Comparison of ENCODE assay signal across 21 cellular contexts in the genomic region with DNA sequence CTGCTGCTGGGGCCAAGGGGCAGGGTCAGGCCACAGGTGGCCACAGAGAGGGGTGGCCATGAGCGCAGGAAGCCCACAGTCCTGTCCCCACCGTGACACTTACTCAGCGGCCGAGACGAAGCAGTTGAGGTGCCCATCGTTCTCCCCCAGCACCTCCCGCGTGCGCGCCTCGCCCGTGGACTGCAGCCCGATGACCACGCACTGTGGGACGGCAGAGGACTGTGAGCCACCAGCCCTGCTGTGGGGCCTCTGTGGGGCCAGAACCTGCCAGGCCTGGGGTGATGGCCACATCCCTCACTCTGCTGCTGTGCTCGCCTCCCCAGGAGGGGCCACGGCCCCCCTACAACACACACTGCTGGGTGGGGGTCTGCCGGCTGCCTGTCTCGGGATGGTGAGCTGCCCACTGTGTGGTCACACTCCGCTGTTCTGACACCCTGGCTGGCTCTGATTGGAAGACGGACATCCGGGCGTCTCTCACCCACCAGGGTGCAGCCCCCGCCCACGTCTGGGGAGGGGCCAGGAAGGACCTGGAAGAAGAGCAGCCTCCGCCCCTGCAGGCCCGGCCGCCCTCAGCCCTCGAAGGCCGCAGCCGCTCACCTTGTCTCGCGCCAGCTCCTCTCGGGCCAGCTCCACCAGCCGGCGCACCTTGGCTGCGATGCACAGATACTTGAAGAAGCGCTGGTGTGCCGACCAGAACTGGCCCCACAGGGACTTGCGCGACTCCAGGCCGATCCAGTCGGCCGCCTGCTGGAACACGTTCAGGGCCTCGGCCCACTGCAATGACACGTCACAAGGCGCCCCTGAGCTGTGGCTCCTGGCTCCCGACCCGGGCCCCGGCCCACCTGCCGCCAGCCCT. TPM values are rescaled to one million over a fixed set of nuclear protein-coding genes. Genes with fewer than 3 reads are reported as not detected.
DNase-seq lines count a peak whose midpoint lies in the region; ATAC-seq, FAIRE-seq and TF ChIP-seq lines count a peak whose summit lies in the region.
"Had no signal": no experiment of that assay in that cellular context is flagged by ENCODE, and none has a peak within 500 bp of the region (broad histone marks: within the 10 kb centered on the region; RNA-seq: fewer than 3 reads in every experiment).

No MANE protein-coding gene starts in this region.

- H3K9ac ChIP-seq in H9 (ENCODE audit: extremely low read depth, insufficient read length, low read length) (no peak overlapping the region), HepG2 (ENCODE audit: insufficient read depth, low read depth, low read length) (no peak overlapping the region)

- peaks cover 12 to 36% (median 24%) of the 10 kb centered on the region in 3 experiments; a peak in 6 of 7 replicates for H3K36me3 Mint-ChIP-seq in H9 (ENCODE audit: insufficient read depth in 1 of 3, low read depth in 3 of 3)
- H3K36me3 Mint-ChIP-seq in WTC11, result peaks cover 9% of the 10 kb centered on the region

- H4K20me1 ChIP-seq in H9 (ENCODE audit: control insufficient read depth, insufficient read depth, insufficient read length), result no peaks in the 10 kb centered on the region
- H4K20me1 ChIP-seq in HepG2 (ENCODE audit: insufficient read depth, low read length), result no peaks in the 10 kb centered on the region

- no peak overlapping the region for H3K4me3 ChIP-seq in HepG2 (replicated peaks in 1 of 3; ENCODE audit: insufficient read depth in 1 of 3, low read depth in 2 of 3, low read length in 3 of 3)
- no peak overlapping the region for H3K4me3 ChIP-seq in sigmoid colon
- H3K4me3 ChIP-seq: A549; BLaER1 treated with 17β-estradiol and CSF1 and Interleukin-3, amounts not matched to agents 10 nM and 100 nM; SK-N-MC had no signal

- H3K18ac ChIP-seq in H9 (ENCODE audit: insufficient read length, low read depth, low read length), result no peak overlapping the region

- H3K27ac Mint-ChIP-seq in H9 (peak overlapping the region in 1 of 3 experiments; percentile 36; a peak in 1 of 7 replicates), WTC11 (no peak overlapping the region)
- H3K27ac Mint-ChIP-seq: CD8-positive, alpha-beta memory T cell had no signal

- H3K56ac ChIP-seq in H9 (ENCODE audit: insufficient read length, low read depth, low read length), result no peak overlapping the region

- no peaks in the 10 kb centered on the region for H3K23me2 ChIP-seq in H9 (ENCODE audit: insufficient read length, low read depth, low read length, poor library complexity, severe bottlenecking)

- H3K36me3 ChIP-seq in HepG2 (replicated peaks in 1 of 2; ENCODE audit: control insufficient read depth in 1 of 2, insufficient read depth in 2 of 2, low read length in 2 of 2), result peaks cover 14 to 31% of the 10 kb centered on the region in 2 experiments; a peak in 4 of 5 replicates
- H3K36me3 ChIP-seq in sigmoid colon, result peaks cover 30 to 91% (median 58%) of the 10 kb centered on the region in 4 donors

- H3K4me1 ChIP-seq in H9 (ENCODE audit: insufficient read depth, low read length), result no peaks in the 10 kb centered on the region
- peaks cover 15% of the 10 kb centered on the region for H3K4me1 ChIP-seq in HepG2 (ENCODE audit: insufficient read depth, low read length)
- peaks cover 0 to 25% (median 23%) of the 10 kb centered on the region in 4 donors for H3K4me1 ChIP-seq in sigmoid colon

- TF ChIP-seq RAD21 in HepG2 (CRISPR knock-in tag; IDR thresholded peaks at IDR 0.05), result no peak

- H3K27ac ChIP-seq in 22Rv1 (peak overlapping the region; percentile 98), H9 (ENCODE audit: insufficient read length, low read depth, low read length) (no peak overlapping the region), HepG2 (ENCODE audit: extremely low read length, insufficient read depth, low read length) (no peak overlapping the region), sigmoid colon (no peak overlapping the region)
- H3K27ac ChIP-seq: A549; BLaER1 treated with 17β-estradiol and CSF1 and Interleukin-3, amounts not matched to agents 10 nM and 100 nM; HL-60; SK-N-MC had no signal

- no peak overlapping the region for H2BK15ac ChIP-seq in H9 (ENCODE audit: low read depth, low read length)

- no peak overlapping the region for H2BK5ac ChIP-seq in H9 (ENCODE audit: insufficient read length, low read length)

- peaks cover 0 to 8% of the 10 kb centered on the region in 2 experiments; a peak in 2 of 4 replicates for H3K4me1 Mint-ChIP-seq in H9
- peaks cover 2% of the 10 kb centered on the region; the same call in 1 of the 2 replicates for H3K4me1 Mint-ChIP-seq in WTC11

- intact Hi-C loops in HepG2 (cut with micrococcal nuclease; ENCODE audit: unreplicated experiment), result no loop called here
- intact Hi-C loops in sigmoid colon (cut with DNase I), result no loop called here

- no CpG with 5 or more reads among the region's 52 CpGs for WGBS in H9 (ENCODE audit: extremely low coverage, insufficient read length, low lambda C conversion rate)
- 97% methylated on average over 24 of the region's 52 CpGs for WGBS in HepG2 (ENCODE audit: low lambda C conversion rate)
- WGBS in sigmoid colon, 2 donors, result 94% methylated on average over 52 of the region's 52 CpGs

- H3K9me3 ChIP-seq in H9 (ENCODE audit: control insufficient read depth, low read depth, low read length) (no peaks in the 10 kb centered on the region), HepG2 (ENCODE audit: low read length) (no peaks in the 10 kb centered on the region), sigmoid colon (no peaks in the 10 kb centered on the region)
- H3K9me3 ChIP-seq: A549; BLaER1 treated with 17β-estradiol and CSF1 and Interleukin-3, amounts not matched to agents 10 nM and 100 nM had no signal

- peak; percentile 4; the same call in 1 of the 2 replicates for ATAC-seq in WTC11
- no peak for ATAC-seq in HepG2
- ATAC-seq: A549 had no signal

- H3K79me1 ChIP-seq in H9 (ENCODE audit: insufficient read depth, low read depth, low read length, poor library complexity, severe bottlenecking), result no peaks in the 10 kb centered on the region

- no peak for TF ChIP-seq CTCF in 22Rv1 (IDR thresholded peaks at IDR 0.05)
- no peak for TF ChIP-seq CTCF in H9 (conservative IDR thresholded peaks at IDR 0.05)
- no peak for TF ChIP-seq CTCF in WTC11 (IDR thresholded peaks at IDR 0.05)
- TF ChIP-seq CTCF in HepG2 (CRISPR knock-in tag; IDR thresholded peaks at IDR 0.05), result no peak
- no peak for TF ChIP-seq CTCF in sigmoid colon (IDR thresholded peaks at IDR 0.05)

- TF ChIP-seq POLR2A in HepG2 (IDR thresholded peaks at IDR 0.05; ENCODE audit: insufficient read depth in 1 of 2, low read depth in 2 of 2, low read length in 2 of 2), result no peak
- TF ChIP-seq POLR2A in sigmoid colon (IDR thresholded peaks at IDR 0.05), result no peak

- H3K27me3 Mint-ChIP-seq in H9 (ENCODE audit: low read depth) (peaks cover 2% of the 10 kb centered on the region), WTC11 (ENCODE audit: low read depth) (no peaks in the 10 kb centered on the region)
- H3K27me3 Mint-ChIP-seq: CD8-positive, alpha-beta memory T cell had no signal

- no peak for TF ChIP-seq EP300 in HepG2 (IDR thresholded peaks at IDR 0.05; ENCODE audit: low read depth in 2 of 2, low read length in 2 of 2)
- no peak for TF ChIP-seq EP300 in HepG2 (CRISPR knock-in tag; IDR thresholded peaks at IDR 0.05; ENCODE audit: borderline replicate concordance)
- TF ChIP-seq EP300 in sigmoid colon (IDR thresholded peaks at IDR 0.05), result no peak

- H3K9me3 Mint-ChIP-seq in H9 (no peaks in the 10 kb centered on the region), WTC11 (no peaks in the 10 kb centered on the region)
- H3K9me3 Mint-ChIP-seq: CD8-positive, alpha-beta memory T cell had no signal

- no peak overlapping the region; the same call in 1 of the 2 replicates for H3K14ac ChIP-seq in H9 (ENCODE audit: insufficient read depth, low read length)

- H3K4me3 Mint-ChIP-seq in H9, result no peak overlapping the region
- no peak overlapping the region for H3K4me3 Mint-ChIP-seq in WTC11
- H3K4me3 Mint-ChIP-seq: CD8-positive, alpha-beta memory T cell had no signal

- peak; percentile 72 for DNase-seq in H9
- DNase-seq in WTC11 (ENCODE audit: low spot score), result peak; percentile 62
- no peak for DNase-seq in HepG2 (ENCODE audit: low spot score)
- no peak for DNase-seq in Kasumi-1 (lab: John Stamatoyannopoulos, UW)
- no peak for DNase-seq in sigmoid colon
- DNase-seq in DMS 273 treated with DMSO at 0.1 percent for 48 hours (lab: John Stamatoyannopoulos, UW), result no peak
- DNase-seq: CD8-positive, alpha-beta memory T cell; DMS79; NCI-H1105 treated with DMSO at 0.1 percent for 48 hours; NCI-H1694; NCI-H2081 treated with DMSO at 0.1 percent for 48 hours; NCI-H446 treated with DMSO at 0.1 percent for 48 hours; SHP77 had no signal

- H4K91ac ChIP-seq in H9 (ENCODE audit: insufficient read length, low read depth, low read length), result no peak overlapping the region

- no peak overlapping the region for H2BK20ac ChIP-seq in H9 (ENCODE audit: low read depth, low read length, poor library complexity, severe bottlenecking)

- no peak overlapping the region for H2AK5ac ChIP-seq in H9 (ENCODE audit: insufficient read length, low read length)

- H3T11ph ChIP-seq in H9 (ENCODE audit: low read length), result no peak overlapping the region

- H2BK12ac ChIP-seq in H9 (ENCODE audit: insufficient read length, low read depth, low read length), result no peak overlapping the region

- no peak overlapping the region for H2BK120ac ChIP-seq in H9 (ENCODE audit: low read depth, low read length, poor library complexity, severe bottlenecking)

- H4K5ac ChIP-seq in H9 (ENCODE audit: insufficient read length, low read depth, low read length), result no peak overlapping the region

- H2AFZ ChIP-seq in H9 (ENCODE audit: low read length) (no peak overlapping the region), HepG2 (ENCODE audit: low read length) (no peak overlapping the region)

- no TSS peak for BruUV-seq in HepG2 (replicated peaks; lab: Mats Ljungman, UMichigan)

- H3K4ac ChIP-seq in H9 (ENCODE audit: low read depth, low read length), result no peak overlapping the region

- CTCF ChIA-PET in WTC11 (lab: Charles Lee), result interaction anchor here (0.8 to 1.0 kb wide), 2 partner anchors 12 to 45 kb away, joined by 3 read pairs; no protein-coding TSS in a partner anchor
- CTCF ChIA-PET in HepG2 (lab: Yijun Ruan, JAX; ENCODE audit: low intra/inter-chr PET ratio, low total read pairs), result no interaction called here

- no peak for FAIRE-seq in HepG2 (lab: Jason Lieb, UNC)
- FAIRE-seq: A549, D721Med, H54, RCC 7860 had no signal

- POLR2A ChIA-PET in WTC11 (lab: Charles Lee), result no interaction called here
- POLR2A ChIA-PET in HepG2 (lab: Yijun Ruan, JAX), result no interaction called here

- H3K79me2 ChIP-seq in H9 (ENCODE audit: insufficient read depth, low read length), result no peaks in the 10 kb centered on the region
- no peaks in the 10 kb centered on the region for H3K79me2 ChIP-seq in HepG2 (ENCODE audit: insufficient read depth, low read length)

- no peak overlapping the region for H3K23ac ChIP-seq in H9 (ENCODE audit: insufficient read length, low read depth, low read length)

- no peaks in the 10 kb centered on the region for H3K27me3 ChIP-seq in H9 (ENCODE audit: insufficient read depth, low read length)
- no peaks in the 10 kb centered on the region; a peak in 1 of 5 replicates for H3K27me3 ChIP-seq in HepG2 (ENCODE audit: control insufficient read depth in 1 of 2, insufficient read depth in 2 of 2, low read length in 2 of 2)
- no peaks in the 10 kb centered on the region for H3K27me3 ChIP-seq in sigmoid colon
- H3K27me3 ChIP-seq: BLaER1 treated with 17β-estradiol and CSF1 and Interleukin-3, amounts not matched to agents 10 nM and 100 nM had no signal

- no peak overlapping the region for H3K4me2 ChIP-seq in H9 (ENCODE audit: insufficient read depth, insufficient read length, low read length)
- no peak overlapping the region for H3K4me2 ChIP-seq in HepG2 (ENCODE audit: low read depth, low read length)
- H3K4me2 ChIP-seq: A549; BLaER1 treated with 17β-estradiol and CSF1 and Interleukin-3, amounts not matched to agents 10 nM and 100 nM had no signal

- H4K8ac ChIP-seq in H9 (replicated peaks; ENCODE audit: insufficient read length, low read depth, low read length), result no peak overlapping the region

- in situ Hi-C loops in HepG2 (cut with HindIII; ENCODE audit: extremely low pct_ligation_motif_present, low pct_unique_long_range_greater_than_20kb), result loop anchor here (5.0 kb wide), 1 partner anchor 35 kb away; no protein-coding TSS in a partner anchor

RNA-seq across cellular contexts. Expression of a gene that starts 13.2 kb away (rescaled TPM):
- 355 and 363 TPM in 2 replicates for total RNA-seq in H9 (2021)
- total RNA-seq in WTC11 (2021), result 363 to 377 TPM (median 368 TPM) in 3 replicates
- 426 and 535 TPM in 2 replicates for total RNA-seq in HepG2 (2016; rRNA removed; fragmentation: Illumina TruSeq; extraction: Trizol)
- 2,785 and 3,522 TPM in 2 replicates for total RNA-seq in HepG2 (2016; cell fraction: cytosol; rRNA removed; fragmentation: Illumina TruSeq; extraction: Trizol; ENCODE audit: low read depth)
- total RNA-seq in HepG2 (2016; cell fraction: insoluble cytoplasmic fraction; rRNA removed; fragmentation: Illumina TruSeq; extraction: Trizol), result 340 and 561 TPM in 2 replicates
- 1,902 and 2,313 TPM in 2 replicates for total RNA-seq in HepG2 (2016; cell fraction: membrane; rRNA removed; fragmentation: Illumina TruSeq; extraction: Trizol)
- 168 and 177 TPM in 2 replicates for total RNA-seq in HepG2 (2016; cell fraction: nucleus; rRNA removed; fragmentation: Illumina TruSeq; extraction: Trizol)
- 613 and 728 TPM in 2 replicates for polyA plus RNA-seq in HepG2 (2011; rRNA removed)
- 837 and 1,257 TPM in 2 replicates for polyA plus RNA-seq in HepG2 (2011; cell fraction: cytosol; rRNA removed)
- polyA plus RNA-seq in HepG2 (2011; cell fraction: nucleus; rRNA removed), result 557 and 562 TPM in 2 replicates
- polyA plus RNA-seq in HepG2 (2012), result 539 and 705 TPM in 2 replicates
- 3,701 and 4,930 TPM in 2 replicates for polyA plus RNA-seq in HepG2 (2016; cell fraction: cytosol; fragmentation: Illumina TruSeq; extraction: Trizol; ENCODE audit: low read depth)
- 454 and 583 TPM in 2 replicates for polyA plus RNA-seq in HepG2 (2016; cell fraction: insoluble cytoplasmic fraction; fragmentation: Illumina TruSeq; extraction: Trizol; ENCODE audit: low read depth)
- 2,313 and 2,706 TPM in 2 replicates for polyA plus RNA-seq in HepG2 (2016; cell fraction: membrane; fragmentation: Illumina TruSeq; extraction: Trizol; ENCODE audit: low read depth)
- polyA plus RNA-seq in HepG2 (2016; cell fraction: nucleus; fragmentation: Illumina TruSeq; extraction: Trizol; ENCODE audit: insufficient read depth, low read depth), result 387 and 420 TPM in 2 replicates
- polyA minus RNA-seq in HepG2 (2011; rRNA and poly(A)+ RNA removed; ENCODE audit: low replicate concordance), result 195 and 435 TPM in 2 replicates
- 211 and 241 TPM in 2 replicates for polyA minus RNA-seq in HepG2 (2011; cell fraction: cytosol; rRNA and poly(A)+ RNA removed)
- 51.6 and 73.4 TPM in 2 replicates for polyA minus RNA-seq in HepG2 (2011; cell fraction: nucleus; rRNA and poly(A)+ RNA removed)
- 100 to 1,000 TPM; 269 to 433 (median 371) TPM for total RNA-seq in sigmoid colon
- 100 to 1,000 TPM; 311 to 662 (median 643) TPM for polyA plus RNA-seq in sigmoid colon

RNA-seq across cellular contexts. Expression of a gene that starts 21.8 kb away (rescaled TPM):
- total RNA-seq in H9 (2021), result 261 and 272 TPM in 2 replicates
- 275 to 291 TPM (median 287 TPM) in 3 replicates for total RNA-seq in WTC11 (2021)
- total RNA-seq in HepG2 (2016; rRNA removed; fragmentation: Illumina TruSeq; extraction: Trizol), result 140 TPM in 2 replicates
- total RNA-seq in HepG2 (2016; cell fraction: cytosol; rRNA removed; fragmentation: Illumina TruSeq; extraction: Trizol; ENCODE audit: low read depth), result 43.4 and 44.8 TPM in 2 replicates
- total RNA-seq in HepG2 (2016; cell fraction: insoluble cytoplasmic fraction; rRNA removed; fragmentation: Illumina TruSeq; extraction: Trizol), result 135 and 141 TPM in 2 replicates
- total RNA-seq in HepG2 (2016; cell fraction: membrane; rRNA removed; fragmentation: Illumina TruSeq; extraction: Trizol), result 89.0 and 92.5 TPM in 2 replicates
- total RNA-seq in HepG2 (2016; cell fraction: nucleus; rRNA removed; fragmentation: Illumina TruSeq; extraction: Trizol), result 54.0 and 55.3 TPM in 2 replicates
- 272 and 305 TPM in 2 replicates for polyA plus RNA-seq in HepG2 (2011; rRNA removed)
- 222 and 337 TPM in 2 replicates for polyA plus RNA-seq in HepG2 (2011; cell fraction: cytosol; rRNA removed)
- polyA plus RNA-seq in HepG2 (2011; cell fraction: nucleus; rRNA removed), result 150 and 188 TPM in 2 replicates
- 201 and 222 TPM in 2 replicates for polyA plus RNA-seq in HepG2 (2012)
- 94.9 and 102 TPM in 2 replicates for polyA plus RNA-seq in HepG2 (2016; cell fraction: cytosol; fragmentation: Illumina TruSeq; extraction: Trizol; ENCODE audit: low read depth)
- 246 and 282 TPM in 2 replicates for polyA plus RNA-seq in HepG2 (2016; cell fraction: insoluble cytoplasmic fraction; fragmentation: Illumina TruSeq; extraction: Trizol; ENCODE audit: low read depth)
- polyA plus RNA-seq in HepG2 (2016; cell fraction: membrane; fragmentation: Illumina TruSeq; extraction: Trizol; ENCODE audit: low read depth), result 145 and 159 TPM in 2 replicates
- 179 TPM in 2 replicates for polyA plus RNA-seq in HepG2 (2016; cell fraction: nucleus; fragmentation: Illumina TruSeq; extraction: Trizol; ENCODE audit: insufficient read depth, low read depth)
- polyA minus RNA-seq in HepG2 (2011; rRNA and poly(A)+ RNA removed; ENCODE audit: low replicate concordance), result 343 and 389 TPM in 2 replicates
- 104 and 129 TPM in 2 replicates for polyA minus RNA-seq in HepG2 (2011; cell fraction: cytosol; rRNA and poly(A)+ RNA removed)
- 39.5 and 42.0 TPM in 2 replicates for polyA minus RNA-seq in HepG2 (2011; cell fraction: nucleus; rRNA and poly(A)+ RNA removed)
- 100 to 1,000 TPM in 2 of 4 donors, 10 to 100 TPM in 2; 82.0 to 203 (median 104) TPM for total RNA-seq in sigmoid colon
- polyA plus RNA-seq in sigmoid colon, result 100 to 1,000 TPM; 124 to 175 (median 133) TPM

RNA-seq across cellular contexts. Expression of a gene that starts 50.0 kb away (rescaled TPM):
- 35.0 and 39.8 TPM in 2 replicates for total RNA-seq in H9 (2021)
- total RNA-seq in WTC11 (2021), result 40.9 to 46.4 TPM (median 44.1 TPM) in 3 replicates
- 0.48 and 0.84 TPM in 2 replicates for total RNA-seq in HepG2 (2016; rRNA removed; fragmentation: Illumina TruSeq; extraction: Trizol)
- total RNA-seq in HepG2 (2016; cell fraction: cytosol; rRNA removed; fragmentation: Illumina TruSeq; extraction: Trizol; ENCODE audit: low read depth), result 0.35 and 0.51 TPM in 2 replicates
- total RNA-seq in HepG2 (2016; cell fraction: insoluble cytoplasmic fraction; rRNA removed; fragmentation: Illumina TruSeq; extraction: Trizol), result 0.16 and 0.50 TPM in 2 replicates
- total RNA-seq in HepG2 (2016; cell fraction: membrane; rRNA removed; fragmentation: Illumina TruSeq; extraction: Trizol), result 0.38 and 0.40 TPM in 2 replicates
- total RNA-seq in HepG2 (2016; cell fraction: nucleus; rRNA removed; fragmentation: Illumina TruSeq; extraction: Trizol), result 0.28 and 0.63 TPM in 2 replicates
- 32.0 and 40.3 TPM in 2 replicates for polyA plus RNA-seq in HepG2 (2011; rRNA removed)
- polyA plus RNA-seq in HepG2 (2011; cell fraction: cytosol; rRNA removed), result 17.7 and 31.9 TPM in 2 replicates
- 222 and 325 TPM in 2 replicates for polyA plus RNA-seq in HepG2 (2011; cell fraction: nucleus; rRNA removed)
- polyA plus RNA-seq in HepG2 (2012), result 21.8 and 23.4 TPM in 2 replicates
- polyA plus RNA-seq in HepG2 (2016; cell fraction: cytosol; fragmentation: Illumina TruSeq; extraction: Trizol; ENCODE audit: low read depth), result not detected in 2 replicates
- 0.41 and 0.69 TPM in 2 replicates for polyA plus RNA-seq in HepG2 (2016; cell fraction: insoluble cytoplasmic fraction; fragmentation: Illumina TruSeq; extraction: Trizol; ENCODE audit: low read depth)
- not detected in 2 replicates for polyA plus RNA-seq in HepG2 (2016; cell fraction: membrane; fragmentation: Illumina TruSeq; extraction: Trizol; ENCODE audit: low read depth)
- polyA plus RNA-seq in HepG2 (2016; cell fraction: nucleus; fragmentation: Illumina TruSeq; extraction: Trizol; ENCODE audit: insufficient read depth, low read depth), result 1.5 TPM in 2 replicates
- polyA minus RNA-seq in HepG2 (2011; rRNA and poly(A)+ RNA removed; ENCODE audit: low replicate concordance), result 18.3 and 37.9 TPM in 2 replicates
- 19.3 and 20.1 TPM in 2 replicates for polyA minus RNA-seq in HepG2 (2011; cell fraction: cytosol; rRNA and poly(A)+ RNA removed)
- polyA minus RNA-seq in HepG2 (2011; cell fraction: nucleus; rRNA and poly(A)+ RNA removed), result 25.0 and 29.0 TPM in 2 replicates
- 10 to 100 TPM; 12.8 to 21.6 (median 18.2) TPM for total RNA-seq in sigmoid colon
- 100 to 1,000 TPM in 1 of 3 donors, 10 to 100 TPM in 2; 38.6 to 103 (median 39.0) TPM for polyA plus RNA-seq in sigmoid colon

RNA-seq across cellular contexts. Expression of a gene that starts 57.1 kb away (rescaled TPM):
- total RNA-seq in H9 (2021) (41.3 and 46.3 TPM in 2 replicates), WTC11 (2021) (40.7 to 57.3 TPM (median 48.0 TPM) in 3 replicates), HepG2 (2016; rRNA removed; fragmentation: Illumina TruSeq; extraction: Trizol) (5.8 and 10.4 TPM in 2 replicates), sigmoid colon (10 to 100 TPM in 3 of 4 donors, 1 to 10 TPM in 1; 6.8 to 91.9 (median 14.7) TPM)
- 3.3 and 3.8 TPM in 2 replicates for total RNA-seq in HepG2 (2016; cell fraction: cytosol; rRNA removed; fragmentation: Illumina TruSeq; extraction: Trizol; ENCODE audit: low read depth)
- 6.5 and 12.4 TPM in 2 replicates for total RNA-seq in HepG2 (2016; cell fraction: insoluble cytoplasmic fraction; rRNA removed; fragmentation: Illumina TruSeq; extraction: Trizol)
- 7.7 and 8.1 TPM in 2 replicates for total RNA-seq in HepG2 (2016; cell fraction: membrane; rRNA removed; fragmentation: Illumina TruSeq; extraction: Trizol)
- total RNA-seq in HepG2 (2016; cell fraction: nucleus; rRNA removed; fragmentation: Illumina TruSeq; extraction: Trizol), result 10.4 and 12.1 TPM in 2 replicates
- polyA plus RNA-seq in HepG2 (2011; rRNA removed) (8.6 and 10.8 TPM in 2 replicates), sigmoid colon (10 to 100 TPM; 11.4 to 75.0 (median 14.8) TPM)
- 4.1 and 8.0 TPM in 2 replicates for polyA plus RNA-seq in HepG2 (2011; cell fraction: cytosol; rRNA removed)
- polyA plus RNA-seq in HepG2 (2011; cell fraction: nucleus; rRNA removed), result 53.6 and 82.3 TPM in 2 replicates
- polyA plus RNA-seq in HepG2 (2012), result 10.8 and 11.3 TPM in 2 replicates
- 1.0 and 1.1 TPM in 2 replicates for polyA plus RNA-seq in HepG2 (2016; cell fraction: cytosol; fragmentation: Illumina TruSeq; extraction: Trizol; ENCODE audit: low read depth)
- 6.7 and 7.7 TPM in 2 replicates for polyA plus RNA-seq in HepG2 (2016; cell fraction: insoluble cytoplasmic fraction; fragmentation: Illumina TruSeq; extraction: Trizol; ENCODE audit: low read depth)
- 2.8 and 3.4 TPM in 2 replicates for polyA plus RNA-seq in HepG2 (2016; cell fraction: membrane; fragmentation: Illumina TruSeq; extraction: Trizol; ENCODE audit: low read depth)
- 33.1 and 36.3 TPM in 2 replicates for polyA plus RNA-seq in HepG2 (2016; cell fraction: nucleus; fragmentation: Illumina TruSeq; extraction: Trizol; ENCODE audit: insufficient read depth, low read depth)
- polyA minus RNA-seq in HepG2 (2011; rRNA and poly(A)+ RNA removed; ENCODE audit: low replicate concordance), result 21.5 and 30.2 TPM in 2 replicates
- polyA minus RNA-seq in HepG2 (2011; cell fraction: cytosol; rRNA and poly(A)+ RNA removed), result 9.8 and 12.0 TPM in 2 replicates
- 13.0 and 13.4 TPM in 2 replicates for polyA minus RNA-seq in HepG2 (2011; cell fraction: nucleus; rRNA and poly(A)+ RNA removed)

Comparison
In these comparisons a context has a peak if more than half of its experiments do, and no peak if none do; other contexts are left out.
1. DNase-seq: peak in H9 (single experiment) and WTC11 (single experiment); none in HepG2 (single experiment), Kasumi-1 (0 of 2), sigmoid colon (single experiment) and DMS 273 treated with DMSO at 0.1 percent for 48 hours (single experiment).
2. RNA of a gene that starts 50.0 kb away (total RNA-seq): 40.9 to 46.4 TPM in WTC11, 35.0 to 39.8 TPM in H9 and 12.8 to 21.6 TPM in sigmoid colon; 0.16 to 0.84 TPM in HepG2; every median in the first group is over 4 times any median in the second.